In the genomic region with DNA sequence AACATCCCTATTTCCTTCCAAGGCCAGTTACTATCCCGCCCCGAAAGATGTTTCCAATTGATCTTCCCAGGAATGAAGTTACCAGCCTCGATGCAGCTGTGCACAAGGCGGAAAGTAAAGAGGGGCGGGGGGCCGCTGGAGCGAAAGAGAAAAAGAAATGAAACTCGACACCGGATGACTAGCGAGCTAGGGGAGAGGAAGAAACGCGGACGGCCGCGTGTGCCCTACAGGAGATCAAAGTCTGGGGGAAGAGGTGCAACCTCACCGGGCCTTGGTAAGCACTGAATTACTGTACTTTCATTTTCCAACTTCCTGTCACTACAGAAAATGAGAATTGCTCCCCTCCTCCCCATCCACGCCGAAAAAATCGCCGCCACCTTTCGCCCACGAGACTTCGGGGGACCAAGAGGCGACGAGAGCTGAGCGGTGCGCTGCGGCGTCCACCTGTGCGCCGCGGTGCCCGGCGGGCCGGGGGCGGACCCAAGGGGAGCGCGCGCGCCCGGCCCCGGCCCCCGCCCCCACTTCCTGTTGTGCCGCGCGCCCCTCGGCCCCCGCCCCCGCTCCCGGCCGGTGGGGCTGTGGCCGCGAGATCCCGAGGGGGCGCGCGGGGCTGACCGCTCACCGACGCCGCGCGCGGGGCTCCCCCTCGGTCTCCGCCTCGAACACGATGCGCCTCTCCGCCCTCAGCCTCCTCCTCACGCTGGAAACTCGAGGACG, we compare ENCODE assay signal across 8 cellular contexts. TPM values are rescaled to one million over a fixed set of nuclear protein-coding genes. Genes with fewer than 3 reads are reported as not detected.
DNase-seq lines count a peak whose midpoint lies in the region; ATAC-seq and TF ChIP-seq lines count a peak whose summit lies in the region.

No MANE protein-coding gene starts in this region.

- peak; percentile 63 for ATAC-seq in GM19035 (IDR thresholded peaks at IDR 0.05; ENCODE audit: unreplicated experiment)
- ATAC-seq in HG03280 (IDR thresholded peaks at IDR 0.05; ENCODE audit: unreplicated experiment) = peak; percentile 61
- peak; percentile 62 for ATAC-seq in activated B cell treated with CpG ODN at 0.5 μM for 24 hours (ENCODE audit: low read depth)

- no peaks in the 10 kb centered on the region for H3K9me3 Mint-ChIP-seq in activated B cell treated with CpG ODN at 0.5 μM for 24 hours

- peaks cover 53% of the 10 kb centered on the region for H3K4me1 Mint-ChIP-seq in activated B cell treated with CpG ODN at 0.5 μM for 24 hours

- CTCF ChIA-PET in activated B cell treated with CpG ODN at 0.5 μM for 24 hours (lab: Charles Lee) = interaction anchor here (1.0 to 7.3 kb wide), 8 partner anchors 11 to 107 kb away, joined by 3 to 126 read pairs (median 16); no protein-coding TSS in a partner anchor

- TF ChIP-seq CTCF in AG09319 (IDR thresholded peaks at IDR 0.05; ENCODE audit: low read depth, low read length) = no peak
- TF ChIP-seq CTCF in activated B cell treated with CpG ODN at 0.5 μM for 24 hours (IDR thresholded peaks at IDR 0.05) = no peak
- no peak for TF ChIP-seq CTCF in cardiac fibroblast (IDR thresholded peaks at IDR 0.05; ENCODE audit: low read depth, low read length)

- H3K4me3 Mint-ChIP-seq in activated B cell treated with CpG ODN at 0.5 μM for 24 hours = peak overlapping the region; percentile 96

- H3K36me3 Mint-ChIP-seq in activated B cell treated with CpG ODN at 0.5 μM for 24 hours (ENCODE audit: low read depth) = peaks cover 28% of the 10 kb centered on the region

- peak overlapping the region; percentile 74 to 78 for H3K4me3 ChIP-seq in cardiac fibroblast (replicated peaks in 1 of 2; ENCODE audit: low read depth in 2 of 2, low read length in 2 of 2)

- H3K27me3 Mint-ChIP-seq in activated B cell treated with CpG ODN at 0.5 μM for 24 hours = no peaks in the 10 kb centered on the region

- H3K27ac Mint-ChIP-seq in activated B cell treated with CpG ODN at 0.5 μM for 24 hours = peak overlapping the region; percentile 96

- intact Hi-C loops in activated B cell treated with CpG ODN at 0.5 μM for 24 hours (cut with micrococcal nuclease) = loop anchor here (1.0 kb wide), 2 partner anchors 144 to 343 kb away; a partner anchor contains a TSS

- POLR2A ChIA-PET in activated B cell treated with CpG ODN at 0.5 μM for 24 hours (lab: Charles Lee) = interaction anchor here (0.5 to 3.7 kb wide), 19 partner anchors 9 to 1876 kb away, joined by 3 to 119 read pairs (median 5); a partner anchor contains a TSS

- DNase-seq in AG09319 (ENCODE audit: extremely low read depth, low read depth) (peak; percentile 28), NCI-H226 (peak; percentile 75), activated B cell treated with CpG ODN at 0.5 μM for 24 hours (no peak), cardiac fibroblast (ENCODE audit: low read depth in 2 of 2) (peak; percentile 72), islet precursor cell (peak; percentile 86)
- peak; percentile 47 to 67 for DNase-seq in stimulated activated CD4-positive, alpha-beta T cell treated with anti-CD3 and anti-CD28 coated beads, Interleukin-15, amount 100 ng/mL, for 1 hour (ENCODE audit: low read depth in 1 of 2, low spot score in 1 of 2)

RNA-seq across cellular contexts. Expression of a gene that starts 0.6 kb away (rescaled TPM):
- 130 and 141 TPM in 2 replicates for total RNA-seq in activated B cell treated with CpG ODN at 0.5 μM for 24 hours

RNA-seq across cellular contexts. Expression of a gene that starts 49.1 kb away (rescaled TPM):
- total RNA-seq in activated B cell treated with CpG ODN at 0.5 μM for 24 hours = 6.9 and 7.4 TPM in 2 replicates
